Comparison of ENCODE assay signal across 17 cellular contexts in genomic region chr1:214727274-214727673, GRCh38.
"Had no signal": no experiment of that assay in that cellular context is flagged by ENCODE, and none has a peak within 500 bp of the region (broad histone marks: within the 10 kb centered on the region; RNA-seq: fewer than 3 reads in every experiment).

No MANE protein-coding gene starts in this region.

- H3K27me3 Mint-ChIP-seq: activated CD4-positive, alpha-beta memory T cell treated with anti-CD3 and anti-CD28 coated beads, Interleukin-2, amount 10 ng/mL, durations not matched to agents 7 days and 5 days; dendritic cell treated with granulocyte-macrophage colony-stimulating factor and Interleukin-4, amounts not matched to agents 40 ng/mL and 50 ng/mL, for 4 days; natural killer cell treated with Interleukin-12 subunit alpha and Interleukin-12 subunit beta and Interleukin-15 and Interleukin-18, amount 100 ng/mL, for 72 hours had no signal

- H3K4me1 ChIP-seq: sigmoid colon, suprapubic skin had no signal

- H3K9me3 Mint-ChIP-seq: activated CD4-positive, alpha-beta memory T cell treated with anti-CD3 and anti-CD28 coated beads, Interleukin-2, amount 10 ng/mL, durations not matched to agents 7 days and 5 days; type B pancreatic cell had no signal

- H3K27me3 ChIP-seq: sigmoid colon, suprapubic skin had no signal

- DNase-seq: activated CD4-positive, alpha-beta memory T cell treated with anti-CD3 and anti-CD28 coated beads, Interleukin-2, amount 10 ng/mL, durations not matched to agents 7 days and 5 days; activated CD8-positive, alpha-beta memory T cell treated with anti-CD3 and anti-CD28 coated beads, Interleukin-2, amount 50 U/mL, for 48 hours; activated naive CD8-positive, alpha-beta T cell treated with anti-CD3 and anti-CD28 coated beads, Interleukin-2, amount 10 ng/mL, durations not matched to agents 7 days and 5 days; anterior cingulate cortex; cerebellar nuclear complex; erythroblast; hippocampal formation; left colon; mammary epithelial cell; sigmoid colon; stimulated activated CD4-positive, alpha-beta T cell treated with anti-CD3 and anti-CD28 coated beads, Interleukin-2, amount 100 ng/mL, for 24 hours; stimulated activated naive CD4-positive, alpha-beta T cell; T1000 had no signal

- H3K36me3 Mint-ChIP-seq: activated naive CD8-positive, alpha-beta T cell treated with anti-CD3 and anti-CD28 coated beads, Interleukin-2, amount 10 ng/mL, durations not matched to agents 7 days and 5 days; natural killer cell treated with Interleukin-12 subunit alpha and Interleukin-12 subunit beta and Interleukin-15 and Interleukin-18, amount 100 ng/mL, for 72 hours; type B pancreatic cell had no signal

- H3K4me1 Mint-ChIP-seq: activated CD4-positive, alpha-beta memory T cell treated with anti-CD3 and anti-CD28 coated beads, Interleukin-2, amount 10 ng/mL, durations not matched to agents 7 days and 5 days; activated naive CD8-positive, alpha-beta T cell treated with anti-CD3 and anti-CD28 coated beads, Interleukin-2, amount 10 ng/mL, durations not matched to agents 7 days and 5 days had no signal

- H3K27ac ChIP-seq: sigmoid colon, suprapubic skin had no signal

- H3K27ac Mint-ChIP-seq: activated CD4-positive, alpha-beta memory T cell treated with anti-CD3 and anti-CD28 coated beads, Interleukin-2, amount 10 ng/mL, durations not matched to agents 7 days and 5 days; activated naive CD8-positive, alpha-beta T cell treated with anti-CD3 and anti-CD28 coated beads, Interleukin-2, amount 10 ng/mL, durations not matched to agents 7 days and 5 days; dendritic cell treated with granulocyte-macrophage colony-stimulating factor and Interleukin-4, amounts not matched to agents 40 ng/mL and 50 ng/mL, for 4 days; natural killer cell treated with Interleukin-12 subunit alpha and Interleukin-12 subunit beta and Interleukin-15 and Interleukin-18, amount 100 ng/mL, for 72 hours; type B pancreatic cell had no signal

- H3K4me3 ChIP-seq: sigmoid colon, suprapubic skin had no signal

- H3K36me3 ChIP-seq: sigmoid colon, suprapubic skin had no signal

- H3K9me3 ChIP-seq: sigmoid colon had no signal

- H3K4me3 Mint-ChIP-seq: activated CD4-positive, alpha-beta memory T cell treated with anti-CD3 and anti-CD28 coated beads, Interleukin-2, amount 10 ng/mL, durations not matched to agents 7 days and 5 days; activated naive CD8-positive, alpha-beta T cell treated with anti-CD3 and anti-CD28 coated beads, Interleukin-2, amount 10 ng/mL, durations not matched to agents 7 days and 5 days; dendritic cell treated with granulocyte-macrophage colony-stimulating factor and Interleukin-4, amounts not matched to agents 40 ng/mL and 50 ng/mL, for 4 days; natural killer cell treated with Interleukin-12 subunit alpha and Interleukin-12 subunit beta and Interleukin-15 and Interleukin-18, amount 100 ng/mL, for 72 hours; type B pancreatic cell had no signal
